ENCODE assay signal across 37 cellular contexts in the genomic region with DNA sequence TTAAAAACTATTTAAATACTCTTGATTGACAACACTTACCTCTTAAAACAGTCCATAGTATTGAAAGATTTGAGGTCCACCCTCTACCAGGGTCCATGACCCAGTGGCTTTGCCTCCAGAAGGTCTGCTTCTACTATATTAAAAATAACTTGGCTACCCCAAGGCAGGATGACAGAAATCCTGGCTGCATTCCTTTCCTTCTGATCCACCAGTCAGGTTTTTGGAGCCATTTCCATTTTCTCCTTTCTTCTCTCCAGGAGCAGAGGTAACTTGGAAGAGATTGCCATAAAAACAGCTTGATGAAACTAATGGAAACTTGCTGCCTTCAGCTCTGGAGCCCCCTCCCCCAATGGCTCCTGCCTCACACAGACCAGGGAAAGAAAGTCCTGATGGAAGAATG. TPM values are rescaled to one million over a fixed set of nuclear protein-coding genes. Genes with fewer than 3 reads are reported as not detected.
"Had no signal": no experiment of that assay in that cellular context is flagged by ENCODE, and none has a peak within 500 bp of the region (broad histone marks: within the 10 kb centered on the region; RNA-seq: fewer than 3 reads in every experiment).

No MANE protein-coding gene starts in this region.

- H3K4me1 Mint-ChIP-seq: activated T-helper 17 cell treated with anti-CD3 and anti-CD28 coated beads, Interleukin-2, amount 50 U/mL, for 72 hours had no signal

- H2AFZ ChIP-seq: PC-9 had no signal

- H3K27ac ChIP-seq: cardiac muscle cell, PC-9, RWPE1 had no signal

- DNase-seq: activated CD4-positive, alpha-beta T cell treated with anti-CD3 and anti-CD28 coated beads, Interleukin-2, amount 10 ng/mL, durations not matched to agents 24 days and 14 days; activated CD4-positive, alpha-beta T cell treated with anti-CD3 and anti-CD28 coated beads, Interleukin-2, amount 50 U/mL, for 4 hours; activated CD8-positive, alpha-beta T cell treated with anti-CD3 and anti-CD28 coated beads for 36 hours; activated effector memory CD4-positive, alpha-beta T cell treated with anti-CD3 and anti-CD28 coated beads, Interleukin-2, amount 50 U/mL, for 16 hours; activated naive CD4-positive, alpha-beta T cell; activated naive CD4-positive, alpha-beta T cell treated with anti-CD3 and anti-CD28 coated beads, Interleukin-2, amount 50 U/mL, for 16 hours; activated naive CD8-positive, alpha-beta T cell treated with anti-CD3 and anti-CD28 coated beads for 36 hours; activated T-cell treated with anti-CD3 and anti-CD28 coated beads, Interleukin-2, amount 50 U/mL, for 1 hour; activated T-cell treated with anti-CD3 and anti-CD28 coated beads, Interleukin-2, amount 50 U/mL, for 72 hours; amniotic stem cell; aorta; Kasumi-1; MG63; NCI-H1048; NCI-H1105 treated with DMSO at 0.1 percent for 48 hours; NCI-H1436; NCI-H1694; NCI-H1930; NCI-H2081 treated with DMSO at 0.1 percent for 48 hours; NCI-H345; NCI-H510A; NCI-H526; NCI-H748 treated with DMSO at 0.1 percent for 48 hours; NK-92 treated with Interleukin-12 subunit alpha and Interleukin-12 subunit beta, amount 100 ng/mL, for 24 hours; PC-9; SIG-M5; T-helper 1 cell; T-helper 2 cell; T1000 had no signal

- H3K4me3 Mint-ChIP-seq: activated CD4-positive, alpha-beta T cell treated with anti-CD3 and anti-CD28 coated beads, Interleukin-2, amount 10 ng/mL, durations not matched to agents 24 days and 14 days; activated CD8-positive, alpha-beta T cell treated with anti-CD3 and anti-CD28 coated beads for 36 hours; activated naive CD8-positive, alpha-beta T cell treated with anti-CD3 and anti-CD28 coated beads for 36 hours; activated T-cell treated with anti-CD3 and anti-CD28 coated beads, Interleukin-2, amount 50 U/mL, for 72 hours; activated T-helper 17 cell treated with anti-CD3 and anti-CD28 coated beads, Interleukin-2, amount 50 U/mL, for 72 hours; central memory CD8-positive, alpha-beta T cell had no signal

- H3K4me2 ChIP-seq: PC-9 had no signal

- ATAC-seq: activated CD8-positive, alpha-beta T cell treated with anti-CD3 and anti-CD28 coated beads for 36 hours; activated T-cell treated with anti-CD3 and anti-CD28 coated beads, Interleukin-2, amount 50 U/mL, for 72 hours; activated T-helper 17 cell treated with anti-CD3 and anti-CD28 coated beads, Interleukin-2, amount 50 U/mL, for 72 hours; Right ventricle myocardium inferior; SK-N-SH treated with all-trans-retinoic acid at 6 μM for 48 hours had no signal

- H3K27ac Mint-ChIP-seq: activated CD4-positive, alpha-beta T cell treated with anti-CD3 and anti-CD28 coated beads, Interleukin-2, amount 10 ng/mL, durations not matched to agents 24 days and 14 days; activated CD8-positive, alpha-beta T cell treated with anti-CD3 and anti-CD28 coated beads for 36 hours; activated naive CD8-positive, alpha-beta T cell treated with anti-CD3 and anti-CD28 coated beads for 36 hours; activated T-cell treated with anti-CD3 and anti-CD28 coated beads, Interleukin-2, amount 50 U/mL, for 72 hours; activated T-helper 17 cell treated with anti-CD3 and anti-CD28 coated beads, Interleukin-2, amount 50 U/mL, for 72 hours had no signal

- H3K36me3 ChIP-seq: cardiac muscle cell, MG63 had no signal

- FAIRE-seq: RCC 7860 had no signal

- H3K4me3 ChIP-seq: cardiac muscle cell, MG63, PC-9 had no signal

- H3K27me3 ChIP-seq: MG63 had no signal

RNA-seq across cellular contexts. Expression of a gene that starts 2.6 kb away (rescaled TPM):
- total RNA-seq: OCI-LY7 had no signal
